ENCODE assay signal across 8 cellular contexts in the genomic region with DNA sequence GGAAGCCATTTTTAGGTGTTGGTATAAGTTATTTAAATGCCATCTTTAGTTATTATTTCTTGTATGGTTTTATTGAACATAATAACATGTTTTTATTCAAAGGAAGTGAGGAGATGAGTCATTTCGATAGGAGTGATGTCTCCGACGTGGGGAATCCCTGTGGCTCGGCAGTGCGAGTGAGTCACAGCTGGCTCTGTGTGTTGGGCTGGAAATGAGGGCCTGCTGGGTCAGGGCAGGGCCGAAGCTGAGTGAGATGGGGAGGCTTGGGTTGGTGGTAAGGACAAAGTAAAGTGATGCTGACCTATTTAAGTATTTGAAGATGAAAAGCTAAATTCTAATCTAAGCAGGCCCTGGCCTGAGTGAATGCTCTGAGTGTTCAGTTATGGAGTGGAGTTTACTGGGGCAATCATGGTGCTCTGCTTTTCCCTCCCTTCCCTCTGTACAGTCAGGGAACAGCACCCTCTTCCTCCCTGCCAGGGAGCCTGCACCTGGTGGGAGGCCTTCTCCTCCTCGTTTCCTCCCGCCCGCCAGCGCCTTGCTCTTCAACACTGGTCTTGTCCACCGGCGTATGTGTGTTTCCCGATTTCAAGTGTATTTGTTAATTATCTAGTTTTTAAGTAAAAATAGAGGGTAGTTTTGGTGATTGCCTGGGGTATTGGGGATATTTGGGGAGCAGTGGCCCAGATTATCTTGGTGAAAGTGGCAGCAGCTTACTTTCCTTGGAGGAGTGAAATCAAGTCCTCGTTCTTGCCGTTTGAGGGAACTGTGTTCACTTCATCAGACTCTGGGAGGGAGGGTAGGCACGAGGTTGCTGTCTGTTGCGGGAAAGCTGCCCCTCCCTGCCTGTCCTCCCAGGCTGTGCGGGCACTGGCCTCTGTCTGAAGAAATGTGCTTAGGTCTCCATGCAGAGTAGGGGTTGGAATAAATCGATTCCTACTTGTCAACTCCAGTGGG.
DNase-seq lines count a peak whose midpoint lies in the region; ATAC-seq and TF ChIP-seq lines count a peak whose summit lies in the region.

No MANE protein-coding gene starts in this region.

- in situ Hi-C loops in GM13976 (cut with MboI; ENCODE audit: low sequenced_read_pairs, unreplicated experiment): loop anchor here (10.0 kb wide), 1 partner anchor 59 kb away; no protein-coding TSS in a partner anchor

- peak overlapping the region; percentile 75 for H3K27ac Mint-ChIP-seq in activated naive CD4-positive, alpha-beta T cell treated with anti-CD3 and anti-CD28 coated beads, Interleukin-2, amount 10 ng/mL, durations not matched to agents 7 days and 5 days

- no peaks in the 10 kb centered on the region for H3K9me3 Mint-ChIP-seq in activated naive CD4-positive, alpha-beta T cell treated with anti-CD3 and anti-CD28 coated beads, Interleukin-2, amount 10 ng/mL, durations not matched to agents 7 days and 5 days

- CTCF ChIA-PET in activated naive CD4-positive, alpha-beta T cell treated with anti-CD3 and anti-CD28 coated beads, Interleukin-2, amount 10 ng/mL, durations not matched to agents 7 days and 5 days (lab: Charles Lee): interaction anchor here (0.6 to 1.5 kb wide), 4 partner anchors 102 to 203 kb away, joined by 3 to 7 read pairs (median 4); a partner anchor contains a TSS

- DNase-seq in GM13976 (ENCODE audit: low spot score) (peak; percentile 88), RPMI7951 (ENCODE audit: low read depth) (peak; percentile 89), cardiac septum (ENCODE audit: low spot score) (peak; percentile 83), NCI-H2081 treated with DMSO at 0.1 percent for 48 hours (lab: John Stamatoyannopoulos, UW) (no peak), iPS-NIHi11 (ENCODE audit: low spot score) (no peak)
- DNase-seq in activated naive CD4-positive, alpha-beta T cell treated with anti-CD3 and anti-CD28 coated beads, Interleukin-2, amount 10 ng/mL, durations not matched to agents 7 days and 5 days: peak; percentile 81
- peak; percentile 62 to 69 for DNase-seq in stimulated activated CD4-positive, alpha-beta T cell treated with anti-CD3 and anti-CD28 coated beads, Interleukin-12 subunit alpha, Interleukin-12 subunit beta, amount 100 ng/mL, for 24 hours (ENCODE audit: low read depth in 2 of 2)

- H3K4me3 Mint-ChIP-seq in activated naive CD4-positive, alpha-beta T cell treated with anti-CD3 and anti-CD28 coated beads, Interleukin-2, amount 10 ng/mL, durations not matched to agents 7 days and 5 days: peak overlapping the region; percentile 27

- H3K36me3 Mint-ChIP-seq in activated naive CD4-positive, alpha-beta T cell treated with anti-CD3 and anti-CD28 coated beads, Interleukin-2, amount 10 ng/mL, durations not matched to agents 7 days and 5 days: no peaks in the 10 kb centered on the region

- intact Hi-C loops in cardiac septum (cut with DNase I): loop anchor here (5.0 kb wide), 3 partner anchors 62 to 152 kb away; no protein-coding TSS in a partner anchor

- peaks cover 84% of the 10 kb centered on the region for H3K4me1 Mint-ChIP-seq in activated naive CD4-positive, alpha-beta T cell treated with anti-CD3 and anti-CD28 coated beads, Interleukin-2, amount 10 ng/mL, durations not matched to agents 7 days and 5 days

- TF ChIP-seq CTCF in GM13976 (IDR thresholded peaks at IDR 0.05; ENCODE audit: borderline replicate concordance, control extremely low read depth, extremely low read depth, insufficient read depth, missing control alignments): no peak

- H3K27me3 Mint-ChIP-seq in activated naive CD4-positive, alpha-beta T cell treated with anti-CD3 and anti-CD28 coated beads, Interleukin-2, amount 10 ng/mL, durations not matched to agents 7 days and 5 days: no peaks in the 10 kb centered on the region

- ATAC-seq in HG02623 (IDR thresholded peaks at IDR 0.05; ENCODE audit: unreplicated experiment): peak; percentile 86

Comparison
In these comparisons a context has a peak if more than half of its experiments do, and no peak if none do; other contexts are left out.
1. DNase-seq: peak in GM13976 (single experiment), RPMI7951 (single experiment), activated naive CD4-positive, alpha-beta T cell treated with anti-CD3 and anti-CD28 coated beads, Interleukin-2, amount 10 ng/mL, durations not matched to agents 7 days and 5 days (single experiment), cardiac septum (single experiment) and stimulated activated CD4-positive, alpha-beta T cell treated with anti-CD3 and anti-CD28 coated beads, Interleukin-12 subunit alpha, Interleukin-12 subunit beta, amount 100 ng/mL, for 24 hours (2 of 2); none in NCI-H2081 treated with DMSO at 0.1 percent for 48 hours (single experiment) and iPS-NIHi11 (single experiment).